ENCODE assay signal across 8 cellular contexts in genomic region chr10:26138613-26139012, GRCh38.
"Had no signal": no experiment of that assay in that cellular context is flagged by ENCODE, and none has a peak within 500 bp of the region (broad histone marks: within the 10 kb centered on the region; RNA-seq: fewer than 3 reads in every experiment).

No MANE protein-coding gene starts in this region.

- H3K4me3 ChIP-seq: GM12878 had no signal

- DNase-seq: GDM1, GF-D8 had no signal

- FAIRE-seq: G401.6, GM12878, GM12891, GM12892, GM18507, GM19239 had no signal
